ENCODE assay signal across 20 cellular contexts in genomic region chr12:51442324-51442723, GRCh38. TPM values are rescaled to one million over a fixed set of nuclear protein-coding genes. Genes with fewer than 3 reads are reported as not detected.
DNase-seq lines count a peak whose midpoint lies in the region; ATAC-seq and TF ChIP-seq lines count a peak whose summit lies in the region.
"Had no signal": no experiment of that assay in that cellular context is flagged by ENCODE, and none has a peak within 500 bp of the region (broad histone marks: within the 10 kb centered on the region; RNA-seq: fewer than 3 reads in every experiment).

No MANE protein-coding gene starts in this region.

- no peaks in the 10 kb centered on the region for H3K9me3 Mint-ChIP-seq in CD4-positive, alpha-beta T cell
- H3K9me3 Mint-ChIP-seq: brain had no signal

- TF ChIP-seq CTCF in fibroblast of pulmonary artery (IDR thresholded peaks at IDR 0.05; ENCODE audit: low read length, missing control alignments) (no peak), osteoblast (IDR thresholded peaks at IDR 0.05; ENCODE audit: extremely low read depth, low read depth, low read length) (no peak)
- no peak for TF ChIP-seq CTCF in CD4-positive, alpha-beta T cell (IDR thresholded peaks at IDR 0.05)

- H3K4me1 Mint-ChIP-seq in CD4-positive, alpha-beta T cell (ENCODE audit: low read depth), result peaks cover 15% of the 10 kb centered on the region

- CTCF ChIA-PET in CD4-positive, alpha-beta T cell (lab: Charles Lee), result no interaction called here

- H3K27me3 Mint-ChIP-seq in CD4-positive, alpha-beta T cell, result no peaks in the 10 kb centered on the region
- H3K27me3 Mint-ChIP-seq: brain had no signal

- peak; percentile 50 for DNase-seq in Ammon's horn (ENCODE audit: low spot score)
- peak; percentile 79 for DNase-seq in amniotic epithelial cell (ENCODE audit: low read depth)
- DNase-seq in fibroblast of pulmonary artery (ENCODE audit: low read depth), result peak; percentile 42
- no peak for DNase-seq in osteoblast (ENCODE audit: insufficient read length, low spot score, missing footprints)
- DNase-seq in CD4-positive, alpha-beta T cell, result no peak
- no peak for DNase-seq in activated CD8-positive, alpha-beta memory T cell treated with anti-CD3 and anti-CD28 coated beads, Interleukin-2, amount 50 U/mL, for 48 hours
- no peak for DNase-seq in NCI-H345 (lab: John Stamatoyannopoulos, UW)
- DNase-seq: activated naive CD4-positive, alpha-beta T cell treated with Interleukin-2 at 50 U/mL for 16 hours; activated T-cell treated with anti-CD3 and anti-CD28 coated beads for 4 hours; BE2C; H7; left colon; NCI-H1048; NCI-H2107; NCI-H82; thyroid gland had no signal

- no peaks in the 10 kb centered on the region for H3K9me3 ChIP-seq in osteoblast (ENCODE audit: low read depth, low read length)
- H3K9me3 ChIP-seq in CD4-positive, alpha-beta T cell (ENCODE audit: control insufficient read depth, low read length), result no peaks in the 10 kb centered on the region
- H3K9me3 ChIP-seq: BE2C, thyroid gland had no signal

- H4K20me1 ChIP-seq in osteoblast (ENCODE audit: insufficient read depth, low read length), result no peaks in the 10 kb centered on the region

- H3K4me3 ChIP-seq in fibroblast of pulmonary artery (replicated peaks; ENCODE audit: low read depth, low read length), result no peak overlapping the region
- H3K4me3 ChIP-seq in osteoblast (ENCODE audit: insufficient read depth, low read length), result no peak overlapping the region
- H3K4me3 ChIP-seq: thyroid gland had no signal

- H3K36me3 ChIP-seq in osteoblast (ENCODE audit: insufficient read depth, low read length), result no peaks in the 10 kb centered on the region
- H3K36me3 ChIP-seq: thyroid gland had no signal

- H3K4me2 ChIP-seq in osteoblast (ENCODE audit: insufficient read depth, low read length), result peak overlapping the region; percentile 30
- H3K4me2 ChIP-seq: KMS-11 had no signal

- peak overlapping the region; percentile 52 for H3K27ac ChIP-seq in osteoblast (ENCODE audit: low read depth, low read length)
- H3K27ac ChIP-seq in CD4-positive, alpha-beta T cell (ENCODE audit: low read depth, low read length), result no peak overlapping the region
- H3K27ac ChIP-seq: KMS-11, thyroid gland had no signal

- ATAC-seq in CD4-positive, alpha-beta T cell (ENCODE audit: poor library complexity), result no peak
- no peak for ATAC-seq in GM21447 (IDR thresholded peaks at IDR 0.05; ENCODE audit: unreplicated experiment)
- ATAC-seq: left colon, Panc1 had no signal

- H3K36me3 Mint-ChIP-seq in CD4-positive, alpha-beta T cell (ENCODE audit: low read depth), result no peaks in the 10 kb centered on the region

- H3K4me3 Mint-ChIP-seq in CD4-positive, alpha-beta T cell, result no peak overlapping the region

- POLR2A ChIA-PET in CD4-positive, alpha-beta T cell (lab: Charles Lee), result no interaction called here

- H3K4me1 ChIP-seq in osteoblast (ENCODE audit: insufficient read depth, low read length), result peaks cover 13% of the 10 kb centered on the region
- H3K4me1 ChIP-seq: BE2C, thyroid gland had no signal

- H2AFZ ChIP-seq in osteoblast (ENCODE audit: low read length), result peak overlapping the region; percentile 0

- H3K27ac Mint-ChIP-seq in CD4-positive, alpha-beta T cell, result no peak overlapping the region

- intact Hi-C loops in CD4-positive, alpha-beta T cell (cut with DNase I, micrococcal nuclease), result no loop called here

- no peaks in the 10 kb centered on the region for H3K79me2 ChIP-seq in osteoblast (ENCODE audit: insufficient read depth, low read length)

- H3K27me3 ChIP-seq in osteoblast (ENCODE audit: insufficient read depth, low read length), result no peaks in the 10 kb centered on the region
- no peaks in the 10 kb centered on the region for H3K27me3 ChIP-seq in CD4-positive, alpha-beta T cell (ENCODE audit: control insufficient read depth, insufficient read depth, low read length)
- H3K27me3 ChIP-seq: BE2C, thyroid gland had no signal

RNA-seq across cellular contexts. Expression of gene SLC4A8, which starts 17.7 kb away (rescaled TPM):
- 1.2 and 2.9 TPM in 2 replicates for total RNA-seq in osteoblast
- total RNA-seq in CD4-positive, alpha-beta T cell, result 1 to 10 TPM; 1.3 to 1.8 TPM

RNA-seq across cellular contexts. Expression of gene GALNT6, which starts 51.1 kb away (rescaled TPM):
- total RNA-seq in osteoblast, result 7.1 and 9.8 TPM in 2 replicates
- 10 to 100 TPM; 10.2 to 13.7 TPM for total RNA-seq in CD4-positive, alpha-beta T cell

Comparison
In these comparisons a context has a peak if more than half of its experiments do, and no peak if none do; other contexts are left out.
1. DNase-seq: peak in Ammon's horn (single experiment), amniotic epithelial cell (single experiment) and fibroblast of pulmonary artery (single experiment); none in osteoblast (single experiment), CD4-positive, alpha-beta T cell (0 of 10), activated CD8-positive, alpha-beta memory T cell treated with anti-CD3 and anti-CD28 coated beads, Interleukin-2, amount 50 U/mL, for 48 hours (single experiment) and NCI-H345 (single experiment).